8 cellular contexts compared by ENCODE assay signal in the genomic region with DNA sequence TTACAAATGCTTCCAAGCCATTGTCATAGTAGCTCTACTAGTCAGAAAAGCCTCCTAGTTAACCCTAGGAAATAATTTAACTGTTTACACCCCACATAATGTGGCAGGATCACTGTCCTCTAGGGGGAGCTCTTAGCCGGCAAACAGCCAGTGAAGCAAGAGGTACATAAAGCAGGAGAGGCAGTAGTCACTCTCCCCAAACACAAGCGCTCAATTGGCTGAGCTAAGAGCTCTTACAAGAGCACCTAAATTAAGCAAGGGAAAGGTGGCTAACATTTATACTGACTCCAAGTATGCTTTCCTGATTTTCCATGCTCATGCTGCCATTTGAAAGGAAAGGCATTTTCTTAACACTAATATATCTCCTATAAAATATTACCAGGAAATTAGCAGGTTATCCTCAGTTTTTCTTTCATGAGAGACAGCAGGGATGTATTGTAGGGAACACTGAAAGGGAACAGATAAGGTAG. TPM values are rescaled to one million over a fixed set of nuclear protein-coding genes. Genes with fewer than 3 reads are reported as not detected.
A peak's percentile ranks its signal among the peaks of the same experiment; 100 is the strongest.
DNase-seq lines count a peak whose midpoint lies in the region; ATAC-seq and TF ChIP-seq lines count a peak whose summit lies in the region.

No MANE protein-coding gene starts in this region.

- H3K4me1 ChIP-seq in thoracic aorta (ENCODE audit: control insufficient read depth in 1 of 2, low read depth in 2 of 2): peaks cover 12 to 27% of the 10 kb centered on the region in 2 donors

- DNase-seq in AG08396 (ENCODE audit: low spot score): peak; percentile 44
- peak; percentile 31 for DNase-seq in NCI-H2227 treated with DMSO at 0.1 percent for 48 hours (lab: John Stamatoyannopoulos, UW)
- peak; percentile 59 for DNase-seq in cerebellar cortex (ENCODE audit: low spot score)
- DNase-seq in lung microvascular endothelial cell (ENCODE audit: low read depth in 2 of 2): peak; percentile 82 to 84
- DNase-seq in thoracic aorta (ENCODE audit: low spot score): no peak

- H3K27ac ChIP-seq in thoracic aorta: no peak overlapping the region

- TF ChIP-seq CTCF in WI38 (IDR thresholded peaks at IDR 0.05; ENCODE audit: low read depth, low read length) (peak; percentile 63), thoracic aorta (IDR thresholded peaks at IDR 0.05) (peak; percentile 44)

- H3K36me3 ChIP-seq in thoracic aorta: no peaks in the 10 kb centered on the region

- no peaks in the 10 kb centered on the region for H3K27me3 ChIP-seq in thoracic aorta (replicated peaks; ENCODE audit: insufficient read depth)

- no peaks in the 10 kb centered on the region for H3K9me3 ChIP-seq in thoracic aorta

- H3K4me3 ChIP-seq in WI38 (ENCODE audit: low read depth, low read length) (no peak overlapping the region), thoracic aorta (no peak overlapping the region)

- ATAC-seq in GM18868 (IDR thresholded peaks at IDR 0.05; ENCODE audit: unreplicated experiment) (peak; percentile 93), HG03175 (IDR thresholded peaks at IDR 0.05; ENCODE audit: unreplicated experiment) (peak; percentile 72), thoracic aorta (ENCODE audit: insufficient number of reproducible peaks, low FRiP score, low read depth) (no peak)

RNA-seq across cellular contexts. Expression of a gene that starts 37.6 kb away (rescaled TPM):
- 3.2 and 5.0 TPM in 2 replicates for total RNA-seq in lung microvascular endothelial cell
- total RNA-seq in thoracic aorta: 10 to 100 TPM in 1 of 2 donors, 1 to 10 TPM in 1; 7.1 to 22.7 TPM
